1 cellular context compared by ENCODE assay signal in genomic region chr5:151703780-151704179, GRCh38.
TF ChIP-seq lines count a peak whose summit lies in the region.

No MANE protein-coding gene starts in this region.

TF ChIP-seq in A549, 52 proteins besides CTCF, POLR2A, EP300 and RAD21 (continued from another document):
- TF ChIP-seq, protein P1, sequence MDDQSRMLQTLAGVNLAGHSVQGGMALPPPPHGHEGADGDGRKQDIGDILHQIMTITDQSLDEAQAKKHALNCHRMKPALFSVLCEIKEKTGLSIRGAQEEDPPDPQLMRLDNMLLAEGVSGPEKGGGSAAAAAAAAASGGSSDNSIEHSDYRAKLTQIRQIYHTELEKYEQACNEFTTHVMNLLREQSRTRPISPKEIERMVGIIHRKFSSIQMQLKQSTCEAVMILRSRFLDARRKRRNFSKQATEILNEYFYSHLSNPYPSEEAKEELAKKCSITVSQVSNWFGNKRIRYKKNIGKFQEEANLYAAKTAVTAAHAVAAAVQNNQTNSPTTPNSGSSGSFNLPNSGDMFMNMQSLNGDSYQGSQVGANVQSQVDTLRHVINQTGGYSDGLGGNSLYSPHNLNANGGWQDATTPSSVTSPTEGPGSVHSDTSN (IDR thresholded peaks at IDR 0.05): no peak
- TF ChIP-seq ZC3H11A (IDR thresholded peaks at IDR 0.05) (no peak), ESRRA (IDR thresholded peaks at IDR 0.05; ENCODE audit: borderline replicate concordance, low read length) (no peak), SREBF2 (IDR thresholded peaks at IDR 0.05) (no peak), KDM5A (IDR thresholded peaks at IDR 0.05) (no peak), GATA3 (IDR thresholded peaks at IDR 0.05; ENCODE audit: borderline replicate concordance) (no peak), POLR2AphosphoS2 (conservative IDR thresholded peaks at IDR 0.05; ENCODE audit: low read length) (no peak), NPAS2 (CRISPR knock-in tag; IDR thresholded peaks at IDR 0.05; ENCODE audit: borderline replicate concordance) (no peak), HDAC2 (IDR thresholded peaks at IDR 0.05) (no peak)
